1 cellular context compared by ENCODE assay signal in genomic region chr6:111794716-111795452, GRCh38.
TF ChIP-seq lines count a peak whose summit lies in the region.

No MANE protein-coding gene starts in this region.

TF ChIP-seq in HepG2, 621 proteins besides CTCF, POLR2A, EP300 and RAD21 (continued from another document and continues in another):
- TF ChIP-seq GTF3A (CRISPR knock-in tag; conservative IDR thresholded peaks at IDR 0.05): no peak
- no peak for TF ChIP-seq ZNF276 (CRISPR knock-in tag; IDR thresholded peaks at IDR 0.05; ENCODE audit: low read depth)
- TF ChIP-seq SMARCC2 (IDR thresholded peaks at IDR 0.05): no peak
- 0 out of 2 replicates have a peak, but pooled peaks have one; percentile 27 for TF ChIP-seq ZNF331 (CRISPR knock-in tag; IDR thresholded peaks at IDR 0.05)
- TF ChIP-seq SIN3A (IDR thresholded peaks at IDR 0.05; ENCODE audit: borderline replicate concordance, low read depth, low read length): no peak
- no peak for TF ChIP-seq PHF21A (CRISPR knock-in tag; IDR thresholded peaks at IDR 0.05)
- 0 out of 2 replicates have a peak, but pooled peaks have one; percentile 23 for TF ChIP-seq ZNF724P (CRISPR knock-in tag; IDR thresholded peaks at IDR 0.05; ENCODE audit: borderline replicate concordance)
- no peak for TF ChIP-seq EED (CRISPR knock-in tag; IDR thresholded peaks at IDR 0.05)
- no peak for TF ChIP-seq ZNF367 (CRISPR knock-in tag; IDR thresholded peaks at IDR 0.05; ENCODE audit: borderline replicate concordance)
- TF ChIP-seq GATAD1 (CRISPR knock-in tag; IDR thresholded peaks at IDR 0.05): no peak
- TF ChIP-seq, protein P1, sequence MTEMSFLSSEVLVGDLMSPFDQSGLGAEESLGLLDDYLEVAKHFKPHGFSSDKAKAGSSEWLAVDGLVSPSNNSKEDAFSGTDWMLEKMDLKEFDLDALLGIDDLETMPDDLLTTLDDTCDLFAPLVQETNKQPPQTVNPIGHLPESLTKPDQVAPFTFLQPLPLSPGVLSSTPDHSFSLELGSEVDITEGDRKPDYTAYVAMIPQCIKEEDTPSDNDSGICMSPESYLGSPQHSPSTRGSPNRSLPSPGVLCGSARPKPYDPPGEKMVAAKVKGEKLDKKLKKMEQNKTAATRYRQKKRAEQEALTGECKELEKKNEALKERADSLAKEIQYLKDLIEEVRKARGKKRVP (CRISPR knock-in tag; IDR thresholded peaks at IDR 0.05): no peak
- no peak for TF ChIP-seq YEATS4 (CRISPR knock-in tag; IDR thresholded peaks at IDR 0.05; ENCODE audit: borderline replicate concordance)
- TF ChIP-seq PATZ1 (CRISPR knock-in tag; IDR thresholded peaks at IDR 0.05): no peak
- TF ChIP-seq PPARG (CRISPR knock-in tag; conservative IDR thresholded peaks at IDR 0.05): peak; percentile 23; the same call in 1 of the 2 replicates
- no peak for TF ChIP-seq ZNF124 (CRISPR knock-in tag; IDR thresholded peaks at IDR 0.05)
- no peak for TF ChIP-seq TARDBP (CRISPR knock-in tag; IDR thresholded peaks at IDR 0.05)
- no peak for TF ChIP-seq ZNF33A (CRISPR knock-in tag; IDR thresholded peaks at IDR 0.05; ENCODE audit: borderline replicate concordance)
- TF ChIP-seq ZKSCAN8 (CRISPR knock-in tag; IDR thresholded peaks at IDR 0.05; ENCODE audit: borderline replicate concordance): no peak
- no peak for TF ChIP-seq EHMT2 (IDR thresholded peaks at IDR 0.05; ENCODE audit: borderline replicate concordance, low read depth, low read length)
- TF ChIP-seq MED1 (CRISPR knock-in tag; IDR thresholded peaks at IDR 0.05): 0 out of 2 replicates have a peak, but pooled peaks have one; percentile 37
- no peak for TF ChIP-seq ZNF260 (CRISPR knock-in tag; IDR thresholded peaks at IDR 0.05; ENCODE audit: borderline replicate concordance, low read depth)
- TF ChIP-seq ZNF792 (CRISPR knock-in tag; IDR thresholded peaks at IDR 0.05): no peak
- TF ChIP-seq MLX (CRISPR knock-in tag; IDR thresholded peaks at IDR 0.05): no peak
- no peak for TF ChIP-seq JUN (CRISPR knock-in tag; IDR thresholded peaks at IDR 0.05)
- no peak for TF ChIP-seq SYNCRIP (IDR thresholded peaks at IDR 0.05; ENCODE audit: insufficient read depth, low read depth, low read length)
- TF ChIP-seq ATF6 (CRISPR knock-in tag; conservative IDR thresholded peaks at IDR 0.05): 0 out of 2 replicates have a peak, but pooled peaks have one; percentile 40
- TF ChIP-seq KIAA2018 (CRISPR knock-in tag; IDR thresholded peaks at IDR 0.05; ENCODE audit: borderline replicate concordance): no peak
- TF ChIP-seq ZBTB7B (CRISPR knock-in tag; IDR thresholded peaks at IDR 0.05): no peak
- no peak for TF ChIP-seq ZSCAN20 (CRISPR knock-in tag; IDR thresholded peaks at IDR 0.05; ENCODE audit: borderline replicate concordance)
- TF ChIP-seq, protein P2, sequence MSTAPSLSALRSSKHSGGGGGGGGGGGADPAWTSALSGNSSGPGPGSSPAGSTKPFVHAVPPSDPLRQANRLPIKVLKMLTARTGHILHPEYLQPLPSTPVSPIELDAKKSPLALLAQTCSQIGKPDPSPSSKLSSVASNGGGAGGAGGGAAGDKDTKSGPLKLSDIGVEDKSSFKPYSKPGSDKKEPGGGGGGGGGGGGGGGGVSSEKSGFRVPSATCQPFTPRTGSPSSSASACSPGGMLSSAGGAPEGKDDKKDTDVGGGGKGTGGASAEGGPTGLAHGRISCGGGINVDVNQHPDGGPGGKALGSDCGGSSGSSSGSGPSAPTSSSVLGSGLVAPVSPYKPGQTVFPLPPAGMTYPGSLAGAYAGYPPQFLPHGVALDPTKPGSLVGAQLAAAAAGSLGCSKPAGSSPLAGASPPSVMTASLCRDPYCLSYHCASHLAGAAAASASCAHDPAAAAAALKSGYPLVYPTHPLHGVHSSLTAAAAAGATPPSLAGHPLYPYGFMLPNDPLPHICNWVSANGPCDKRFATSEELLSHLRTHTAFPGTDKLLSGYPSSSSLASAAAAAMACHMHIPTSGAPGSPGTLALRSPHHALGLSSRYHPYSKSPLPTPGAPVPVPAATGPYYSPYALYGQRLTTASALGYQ (CRISPR knock-in tag; IDR thresholded peaks at IDR 0.05): no peak
- TF ChIP-seq ATM (IDR thresholded peaks at IDR 0.05; ENCODE audit: borderline replicate concordance): no peak
- no peak for TF ChIP-seq NCOR1 (IDR thresholded peaks at IDR 0.05; ENCODE audit: borderline replicate concordance, low read length)
- no peak for TF ChIP-seq ZNF563 (CRISPR knock-in tag; IDR thresholded peaks at IDR 0.05)
- TF ChIP-seq ONECUT2 (CRISPR knock-in tag; IDR thresholded peaks at IDR 0.05): no peak
- TF ChIP-seq ZNF281 (CRISPR knock-in tag; IDR thresholded peaks at IDR 0.05; ENCODE audit: borderline replicate concordance): no peak
- no peak for TF ChIP-seq SP2 (CRISPR knock-in tag; IDR thresholded peaks at IDR 0.05)
